ENCODE assay signal across 32 cellular contexts in genomic region chr2:86097913-86098312, GRCh38.
"Had no signal": no experiment of that assay in that cellular context is flagged by ENCODE, and none has a peak within 500 bp of the region (broad histone marks: within the 10 kb centered on the region; RNA-seq: fewer than 3 reads in every experiment).

No MANE protein-coding gene starts in this region.

- H3K9me3 Mint-ChIP-seq: activated B cell treated with CpG ODN at 0.5 μM for 24 hours; activated naive CD8-positive, alpha-beta T cell treated with anti-CD3 and anti-CD28 coated beads, Interleukin-2, amount 50 U/mL, for 24 hours; activated T-cell treated with anti-CD3 and anti-CD28 coated beads, Interleukin-2, amount 50 U/mL, for 4 hours had no signal

- H3K4me3 ChIP-seq: MG63, Peyer's patch, SJSA1 had no signal

- H3K27ac ChIP-seq: brain microvascular endothelial cell, Peyer's patch, SJSA1, VCaP had no signal

- H3K27ac Mint-ChIP-seq: activated naive CD4-positive, alpha-beta T cell treated with anti-CD3 and anti-CD28 coated beads, Interleukin-2, amount 10 ng/mL, durations not matched to agents 7 days and 5 days; activated naive CD8-positive, alpha-beta T cell; activated naive CD8-positive, alpha-beta T cell treated with anti-CD3 and anti-CD28 coated beads, Interleukin-2, amount 50 U/mL, for 24 hours; T-helper 1 cell treated with Interleukin-12 subunit alpha and Interleukin-12 subunit beta and Interleukin-4 antibody, amounts not matched to agents 30 μg/mL and 1 μg/mL, for 36 hours had no signal

- ATAC-seq: activated naive CD8-positive, alpha-beta T cell treated with anti-CD3 and anti-CD28 coated beads, Interleukin-2, amount 50 U/mL, for 24 hours; activated T-cell treated with anti-CD3 and anti-CD28 coated beads, Interleukin-2, amount 50 U/mL, for 4 hours; PC-3 had no signal

- H3K4me1 ChIP-seq: Peyer's patch, SJSA1 had no signal

- H3K4me3 Mint-ChIP-seq: activated B cell treated with CpG ODN at 0.5 μM for 24 hours; activated CD4-positive, alpha-beta memory T cell treated with anti-CD3 and anti-CD28 coated beads, Interleukin-2, amount 10 ng/mL, durations not matched to agents 7 days and 5 days; activated naive CD4-positive, alpha-beta T cell treated with anti-CD3 and anti-CD28 coated beads, Interleukin-2, amount 10 ng/mL, durations not matched to agents 7 days and 5 days; activated naive CD8-positive, alpha-beta T cell treated with anti-CD3 and anti-CD28 coated beads, Interleukin-2, amount 50 U/mL, for 24 hours; activated T-cell treated with anti-CD3 and anti-CD28 coated beads, Interleukin-2, amount 50 U/mL, for 4 hours; T-helper 1 cell treated with Interleukin-12 subunit alpha and Interleukin-12 subunit beta and Interleukin-4 antibody, amounts not matched to agents 30 μg/mL and 1 μg/mL, for 36 hours had no signal

- DNase-seq: activated B cell treated with CpG ODN at 0.5 μM for 24 hours; activated CD4-positive, alpha-beta memory T cell treated with anti-CD3 and anti-CD28 coated beads, Interleukin-2, amount 10 ng/mL, durations not matched to agents 7 days and 5 days; activated CD4-positive, alpha-beta T cell treated with anti-CD3 and anti-CD28 coated beads for 4 hours; activated CD4-positive, alpha-beta T cell treated with anti-CD3 and anti-CD28 coated beads, Interleukin-2, amount 50 U/mL, for 1 hour; activated CD4-positive, CD25-positive, alpha-beta regulatory T cell treated with anti-CD3 and anti-CD28 coated beads, Interleukin-2, amount 50 U/mL, for 72 hours; activated effector memory CD4-positive, alpha-beta T cell treated with Interleukin-2 at 50 U/mL for 16 hours; activated naive CD4-positive, alpha-beta T cell treated with anti-CD3 and anti-CD28 coated beads, Interleukin-2, amount 10 ng/mL, durations not matched to agents 7 days and 5 days; activated naive CD8-positive, alpha-beta T cell treated with anti-CD3 and anti-CD28 coated beads, Interleukin-2, amount 50 U/mL, for 24 hours; activated T-cell treated with anti-CD3 and anti-CD28 coated beads, Interleukin-2, amount 50 U/mL, for 4 hours; amniotic stem cell; aorta; brain microvascular endothelial cell; central memory CD4-positive, alpha-beta T cell; Kasumi-1; KG1; MG63; NCI-H1092; NCI-H1436 treated with DMSO at 0.1 percent for 48 hours; NCI-H1694 treated with DMSO at 0.1 percent for 48 hours; NCI-H2029; NCI-H345; NCI-H524 treated with DMSO at 0.1 percent for 48 hours; NK-92 treated with Interleukin-12 subunit alpha and Interleukin-12 subunit beta, amount 100 ng/mL, for 24 hours; PC-3; Peyer's patch; RPMI8226; SHP77 treated with DMSO at 0.1 percent for 48 hours; SK-N-SH had no signal

- H3K27me3 Mint-ChIP-seq: activated B cell treated with CpG ODN at 0.5 μM for 24 hours; activated CD4-positive, alpha-beta memory T cell treated with anti-CD3 and anti-CD28 coated beads, Interleukin-2, amount 10 ng/mL, durations not matched to agents 7 days and 5 days; activated naive CD4-positive, alpha-beta T cell treated with anti-CD3 and anti-CD28 coated beads, Interleukin-2, amount 10 ng/mL, durations not matched to agents 7 days and 5 days; activated naive CD8-positive, alpha-beta T cell; activated naive CD8-positive, alpha-beta T cell treated with anti-CD3 and anti-CD28 coated beads, Interleukin-2, amount 50 U/mL, for 24 hours had no signal

- H3K9me3 ChIP-seq: MG63, Peyer's patch, SJSA1, SK-N-SH had no signal

- H3K9ac ChIP-seq: SK-N-SH had no signal

- H3K4me2 ChIP-seq: SK-N-SH had no signal

- H3K27me3 ChIP-seq: brain microvascular endothelial cell, MG63, Peyer's patch, SJSA1 had no signal
